ENCODE assay signal across 9 cellular contexts in genomic region chr1:156860639-156861423, GRCh38. TPM values are rescaled to one million over a fixed set of nuclear protein-coding genes. Genes with fewer than 3 reads are reported as not detected.
DNase-seq lines count a peak whose midpoint lies in the region; ATAC-seq and TF ChIP-seq lines count a peak whose summit lies in the region.
"Had no signal": no experiment of that assay in that cellular context is flagged by ENCODE, and none has a peak within 500 bp of the region (broad histone marks: within the 10 kb centered on the region; RNA-seq: fewer than 3 reads in every experiment).

NTRK1 (plus strand) TSS chr1:156860865; CDS start chr1:156860935, 70 bp downstream.

- H3K4me3 ChIP-seq in duodenal mucosa (ENCODE audit: low read depth in 1 of 2, low read length in 2 of 2), result peak within 1 kb of the TSS; percentile 54 to 62
- H3K4me3 ChIP-seq in stomach smooth muscle (ENCODE audit: low read length in 2 of 2), result peak within 1 kb of the TSS; percentile 64 to 66

- DNase-seq in GM13977 (ENCODE audit: low spot score) (peak; percentile 86), NCI-H2196 (lab: John Stamatoyannopoulos, UW; ENCODE audit: unreplicated experiment) (peak; percentile 83), mesothelial cell of epicardium (ENCODE audit: low spot score in 2 of 2, unreplicated experiment in 2 of 2) (no peak), GOT3 (lab: John Stamatoyannopoulos, UW) (no peak)
- peak; percentile 76 for DNase-seq in activated CD4-positive, alpha-beta T cell treated with anti-CD3 and anti-CD28 coated beads for 36 hours

- H3K4me1 Mint-ChIP-seq in activated CD4-positive, alpha-beta T cell treated with anti-CD3 and anti-CD28 coated beads for 36 hours, result peaks cover 29% of the 10 kb centered on the region
- peaks cover 45% of the 10 kb centered on the region for H3K4me1 Mint-ChIP-seq in mesothelial cell of epicardium

- CTCF ChIA-PET in activated CD4-positive, alpha-beta T cell treated with anti-CD3 and anti-CD28 coated beads for 36 hours (lab: Charles Lee), result interaction anchor here (0.5 to 6.7 kb wide), 36 partner anchors 11 to 350 kb away, joined by 3 to 109 read pairs (median 5); partner anchors contain the start of genes ISG20L2, METTL25B, MRPL24 and PRCC

- in situ Hi-C loops in GM13977 (cut with MboI; ENCODE audit: low pct_unique_long_range_greater_than_20kb, low sequenced_read_pairs, unreplicated experiment), result loop anchor here (25.0 kb wide), 1 partner anchor 149 kb away; the partner anchor contains the start of gene CRABP2

- H3K27me3 ChIP-seq in duodenal mucosa (ENCODE audit: control insufficient read depth in 1 of 2, insufficient read depth in 2 of 2, low read length in 2 of 2) (peaks cover 61 to 79% of the 10 kb centered on the region in 2 donors), stomach smooth muscle (ENCODE audit: control insufficient read depth in 1 of 2, insufficient read depth in 2 of 2, low read length in 2 of 2) (peaks cover 64 to 72% of the 10 kb centered on the region in 2 donors)

- no peaks in the 10 kb centered on the region for H3K36me3 ChIP-seq in duodenal mucosa (ENCODE audit: control insufficient read depth in 1 of 2, insufficient read depth in 2 of 2, low read length in 2 of 2)
- no peaks in the 10 kb centered on the region for H3K36me3 ChIP-seq in stomach smooth muscle (ENCODE audit: control insufficient read depth in 2 of 2, insufficient read depth in 2 of 2, low read length in 2 of 2)
- H3K36me3 ChIP-seq: adrenal gland had no signal

- H3K4me1 ChIP-seq in duodenal mucosa (ENCODE audit: control insufficient read depth in 1 of 2, insufficient read depth in 2 of 2, low read length in 2 of 2) (peaks cover 8 to 13% of the 10 kb centered on the region in 2 donors), stomach smooth muscle (ENCODE audit: control insufficient read depth, insufficient read depth, low read length) (peaks cover 29% of the 10 kb centered on the region)

- intact Hi-C loops in activated CD4-positive, alpha-beta T cell treated with anti-CD3 and anti-CD28 coated beads for 36 hours (cut with DNase I, micrococcal nuclease), result loop anchor here (1.0 to 5.0 kb wide), 10 partner anchors 22 to 174 kb away; partner anchors contain the start of gene SH2D2A (in 1 of the 2)

- no peaks in the 10 kb centered on the region for H3K9me3 Mint-ChIP-seq in activated CD4-positive, alpha-beta T cell treated with anti-CD3 and anti-CD28 coated beads for 36 hours (ENCODE audit: low read depth)
- no peaks in the 10 kb centered on the region for H3K9me3 Mint-ChIP-seq in mesothelial cell of epicardium

- peaks cover 45% of the 10 kb centered on the region for H3K27me3 Mint-ChIP-seq in activated CD4-positive, alpha-beta T cell treated with anti-CD3 and anti-CD28 coated beads for 36 hours
- peaks cover 65% of the 10 kb centered on the region for H3K27me3 Mint-ChIP-seq in mesothelial cell of epicardium (ENCODE audit: low read depth)

- H3K36me3 Mint-ChIP-seq in activated CD4-positive, alpha-beta T cell treated with anti-CD3 and anti-CD28 coated beads for 36 hours (ENCODE audit: low read depth), result no peaks in the 10 kb centered on the region
- no peaks in the 10 kb centered on the region for H3K36me3 Mint-ChIP-seq in mesothelial cell of epicardium

- H3K4me3 Mint-ChIP-seq in activated CD4-positive, alpha-beta T cell treated with anti-CD3 and anti-CD28 coated beads for 36 hours, result peak within 1 kb of the TSS; percentile 56
- peak within 1 kb of the TSS; percentile 59 for H3K4me3 Mint-ChIP-seq in mesothelial cell of epicardium

- POLR2A ChIA-PET in activated CD4-positive, alpha-beta T cell treated with anti-CD3 and anti-CD28 coated beads for 36 hours (lab: Charles Lee), result interaction anchor here (0.6 to 2.0 kb wide), 5 partner anchors 45 to 158 kb away, joined by 3 to 7 read pairs (median 4); no protein-coding TSS in a partner anchor

- H3K9ac ChIP-seq in duodenal mucosa (ENCODE audit: low read depth in 1 of 2, low read length in 2 of 2), result no peak within 1 kb of the TSS
- H3K9ac ChIP-seq in stomach smooth muscle (ENCODE audit: low read length in 2 of 2), result peak within 1 kb of the TSS in 1 of 2 donors; percentile 32

- H3K27ac Mint-ChIP-seq in activated CD4-positive, alpha-beta T cell treated with anti-CD3 and anti-CD28 coated beads for 36 hours, result no peak within 1 kb of the TSS
- H3K27ac Mint-ChIP-seq in mesothelial cell of epicardium, result no peak within 1 kb of the TSS

- TF ChIP-seq CTCF in GM13977 (IDR thresholded peaks at IDR 0.05; ENCODE audit: extremely low read depth, insufficient read depth, missing control alignments) (no peak), mesothelial cell of epicardium (IDR thresholded peaks at IDR 0.05; ENCODE audit: unreplicated experiment) (no peak)

- ATAC-seq in activated CD4-positive, alpha-beta T cell treated with anti-CD3 and anti-CD28 coated beads for 36 hours, result peak; percentile 63
- no peak for ATAC-seq in GM19467 (IDR thresholded peaks at IDR 0.05; ENCODE audit: unreplicated experiment)

- no peaks in the 10 kb centered on the region for H3K9me3 ChIP-seq in duodenal mucosa (ENCODE audit: control insufficient read depth in 1 of 2, low read length in 2 of 2)
- no peaks in the 10 kb centered on the region for H3K9me3 ChIP-seq in stomach smooth muscle (ENCODE audit: control insufficient read depth in 2 of 2, low read length in 2 of 2)
- H3K9me3 ChIP-seq: adrenal gland had no signal

- H3K27ac ChIP-seq in duodenal mucosa (ENCODE audit: low read depth, low read length), result no peak within 1 kb of the TSS
- no peak within 1 kb of the TSS for H3K27ac ChIP-seq in stomach smooth muscle (ENCODE audit: low read length)

RNA-seq across cellular contexts. Expression of gene NTRK1, which starts in this region (rescaled TPM):
- total RNA-seq in activated CD4-positive, alpha-beta T cell treated with anti-CD3 and anti-CD28 coated beads for 36 hours, result 1 to 10 TPM; 4.4 to 6.1 TPM
- total RNA-seq in mesothelial cell of epicardium, result 1.2 to 1.3 TPM (median 1.3 TPM) in 3 replicates

Comparison
In these comparisons a context has a peak if more than half of its experiments do, and no peak if none do; other contexts are left out.
1. DNase-seq: peak in GM13977 (single experiment), NCI-H2196 (single experiment) and activated CD4-positive, alpha-beta T cell treated with anti-CD3 and anti-CD28 coated beads for 36 hours (single experiment); none in mesothelial cell of epicardium (0 of 2) and GOT3 (single experiment).